Comparison of ENCODE assay signal across 39 cellular contexts in the genomic region with DNA sequence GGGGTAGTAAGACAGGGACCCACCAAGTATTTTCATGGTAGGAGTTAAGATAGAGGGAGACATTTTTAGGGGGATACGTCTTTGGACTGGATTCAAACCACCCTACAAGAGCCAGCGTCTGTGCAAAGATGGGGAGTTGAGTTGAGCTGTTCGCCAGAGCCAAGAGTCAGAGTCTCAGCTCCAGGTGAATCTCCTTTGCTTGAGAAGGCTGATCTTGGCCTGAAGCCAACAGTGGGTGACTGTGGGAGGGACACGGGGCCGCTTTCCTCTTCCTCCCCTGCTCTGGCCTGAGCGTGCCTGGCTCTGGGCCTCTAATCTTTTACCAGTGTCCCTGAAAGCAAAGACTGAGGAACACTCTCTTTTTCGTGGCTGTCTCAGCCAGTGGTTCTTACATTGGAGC. TPM values are rescaled to one million over a fixed set of nuclear protein-coding genes. Genes with fewer than 3 reads are reported as not detected.
"Had no signal": no experiment of that assay in that cellular context is flagged by ENCODE, and none has a peak within 500 bp of the region (broad histone marks: within the 10 kb centered on the region; RNA-seq: fewer than 3 reads in every experiment).

No MANE protein-coding gene starts in this region.

- H3K36me3 ChIP-seq: ascending aorta, cardiac muscle cell had no signal

- H3K4me3 ChIP-seq: ascending aorta, cardiac muscle cell had no signal

- H3K4me1 ChIP-seq: ascending aorta had no signal

- H3K4me1 Mint-ChIP-seq: activated B cell treated with CpG ODN at 0.5 μM for 24 hours; activated CD4-positive, alpha-beta memory T cell treated with anti-CD3 and anti-CD28 coated beads, Interleukin-2, amount 10 ng/mL, durations not matched to agents 7 days and 5 days; activated CD4-positive, alpha-beta T cell treated with anti-CD3 and anti-CD28 coated beads, Interleukin-2, amount 10 ng/mL, durations not matched to agents 24 days and 14 days; activated naive CD4-positive, alpha-beta T cell treated with anti-CD3 and anti-CD28 coated beads, Interleukin-2, amount 10 ng/mL, durations not matched to agents 7 days and 5 days; activated naive CD4-positive, alpha-beta T cell treated with anti-CD3 and anti-CD28 coated beads, Interleukin-2, amount 50 U/mL, for 24 hours; activated naive CD8-positive, alpha-beta T cell treated with anti-CD3 and anti-CD28 coated beads, Interleukin-2, amount 50 U/mL, for 24 hours; brain; central memory CD8-positive, alpha-beta T cell had no signal

- H3K9me3 Mint-ChIP-seq: activated B cell treated with CpG ODN at 0.5 μM for 24 hours; activated CD4-positive, alpha-beta memory T cell treated with anti-CD3 and anti-CD28 coated beads, Interleukin-2, amount 10 ng/mL, durations not matched to agents 7 days and 5 days; activated CD4-positive, alpha-beta T cell treated with anti-CD3 and anti-CD28 coated beads, Interleukin-2, amount 10 ng/mL, durations not matched to agents 24 days and 14 days; activated naive CD4-positive, alpha-beta T cell treated with anti-CD3 and anti-CD28 coated beads, Interleukin-2, amount 50 U/mL, for 24 hours; activated naive CD8-positive, alpha-beta T cell treated with anti-CD3 and anti-CD28 coated beads, Interleukin-2, amount 10 ng/mL, durations not matched to agents 7 days and 5 days; activated naive CD8-positive, alpha-beta T cell treated with anti-CD3 and anti-CD28 coated beads, Interleukin-2, amount 50 U/mL, for 24 hours; activated T-cell treated with anti-CD3 and anti-CD28 coated beads, Interleukin-2, amount 50 U/mL, for 24 hours; activated T-helper 2 cell treated with anti-CD3 and anti-CD28 coated beads, Interferon-gamma antibody, Interleukin-2, Interleukin-4, amounts not matched to agents 10 μg/mL and 5 μg/mL and 100 μg/mL, durations not matched to agents 14 hours and 24 hours and 36 hours; central memory CD8-positive, alpha-beta T cell; T-helper 1 cell treated with Interleukin-12 subunit alpha and Interleukin-12 subunit beta and Interleukin-4 antibody, amounts not matched to agents 30 μg/mL and 1 μg/mL, for 36 hours; T-helper 2 cell treated with Interferon-gamma antibody and Interleukin-4, amounts not matched to agents 5 μg/mL and 100 μg/mL, for 36 hours had no signal

- H3K27ac Mint-ChIP-seq: activated B cell treated with CpG ODN at 0.5 μM for 24 hours; activated CD4-positive, alpha-beta memory T cell treated with anti-CD3 and anti-CD28 coated beads, Interleukin-2, amount 10 ng/mL, durations not matched to agents 7 days and 5 days; activated CD4-positive, alpha-beta T cell treated with anti-CD3 and anti-CD28 coated beads, Interleukin-2, amount 10 ng/mL, durations not matched to agents 24 days and 14 days; activated CD8-positive, alpha-beta memory T cell treated with anti-CD3 and anti-CD28 coated beads, Interleukin-2, amount 10 ng/mL, durations not matched to agents 7 days and 5 days; activated CD8-positive, alpha-beta T cell treated with anti-CD3 and anti-CD28 coated beads, Interleukin-2, amount 10 ng/mL, durations not matched to agents 7 days and 5 days; activated naive CD4-positive, alpha-beta T cell treated with anti-CD3 and anti-CD28 coated beads, Interleukin-2, amount 10 ng/mL, durations not matched to agents 7 days and 5 days; activated naive CD4-positive, alpha-beta T cell treated with anti-CD3 and anti-CD28 coated beads, Interleukin-2, amount 50 U/mL, for 24 hours; activated naive CD8-positive, alpha-beta T cell; activated naive CD8-positive, alpha-beta T cell treated with anti-CD3 and anti-CD28 coated beads, Interleukin-2, amount 10 ng/mL, durations not matched to agents 7 days and 5 days; activated naive CD8-positive, alpha-beta T cell treated with anti-CD3 and anti-CD28 coated beads, Interleukin-2, amount 50 U/mL, for 24 hours; activated T-cell treated with anti-CD3 and anti-CD28 coated beads, Interleukin-2, amount 50 U/mL, for 24 hours; activated T-helper 2 cell treated with anti-CD3 and anti-CD28 coated beads, Interferon-gamma antibody, Interleukin-2, Interleukin-4, amounts not matched to agents 10 μg/mL and 5 μg/mL and 100 μg/mL, durations not matched to agents 14 hours and 24 hours and 36 hours; brain; T-helper 1 cell treated with Interleukin-12 subunit alpha and Interleukin-12 subunit beta and Interleukin-4 antibody, amounts not matched to agents 30 μg/mL and 1 μg/mL, for 36 hours; T-helper 2 cell treated with Interferon-gamma antibody and Interleukin-4, amounts not matched to agents 5 μg/mL and 100 μg/mL, for 36 hours had no signal

- H3K27me3 Mint-ChIP-seq: activated CD4-positive, alpha-beta T cell treated with anti-CD3 and anti-CD28 coated beads, Interleukin-2, amount 10 ng/mL, durations not matched to agents 24 days and 14 days had no signal

- H3K27me3 ChIP-seq: ascending aorta had no signal

- H3K36me3 Mint-ChIP-seq: activated CD8-positive, alpha-beta memory T cell treated with anti-CD3 and anti-CD28 coated beads, Interleukin-2, amount 10 ng/mL, durations not matched to agents 7 days and 5 days; activated naive CD4-positive, alpha-beta T cell treated with anti-CD3 and anti-CD28 coated beads, Interleukin-2, amount 10 ng/mL, durations not matched to agents 7 days and 5 days; activated naive CD4-positive, alpha-beta T cell treated with anti-CD3 and anti-CD28 coated beads, Interleukin-2, amount 50 U/mL, for 24 hours; activated naive CD8-positive, alpha-beta T cell; activated naive CD8-positive, alpha-beta T cell treated with anti-CD3 and anti-CD28 coated beads, Interleukin-2, amount 10 ng/mL, durations not matched to agents 7 days and 5 days; brain had no signal

- FAIRE-seq: TTC549 had no signal

- H3K4me3 Mint-ChIP-seq: activated B cell treated with CpG ODN at 0.5 μM for 24 hours; activated CD4-positive, alpha-beta memory T cell treated with anti-CD3 and anti-CD28 coated beads, Interleukin-2, amount 10 ng/mL, durations not matched to agents 7 days and 5 days; activated CD4-positive, alpha-beta T cell treated with anti-CD3 and anti-CD28 coated beads, Interleukin-2, amount 10 ng/mL, durations not matched to agents 24 days and 14 days; activated CD8-positive, alpha-beta memory T cell treated with anti-CD3 and anti-CD28 coated beads, Interleukin-2, amount 10 ng/mL, durations not matched to agents 7 days and 5 days; activated CD8-positive, alpha-beta T cell treated with anti-CD3 and anti-CD28 coated beads, Interleukin-2, amount 10 ng/mL, durations not matched to agents 7 days and 5 days; activated naive CD4-positive, alpha-beta T cell treated with anti-CD3 and anti-CD28 coated beads, Interleukin-2, amount 10 ng/mL, durations not matched to agents 7 days and 5 days; activated naive CD4-positive, alpha-beta T cell treated with anti-CD3 and anti-CD28 coated beads, Interleukin-2, amount 50 U/mL, for 24 hours; activated naive CD8-positive, alpha-beta T cell; activated naive CD8-positive, alpha-beta T cell treated with anti-CD3 and anti-CD28 coated beads, Interleukin-2, amount 10 ng/mL, durations not matched to agents 7 days and 5 days; activated naive CD8-positive, alpha-beta T cell treated with anti-CD3 and anti-CD28 coated beads, Interleukin-2, amount 50 U/mL, for 24 hours; activated T-cell treated with anti-CD3 and anti-CD28 coated beads, Interleukin-2, amount 50 U/mL, for 24 hours; brain; central memory CD8-positive, alpha-beta T cell; T-helper 1 cell treated with Interleukin-12 subunit alpha and Interleukin-12 subunit beta and Interleukin-4 antibody, amounts not matched to agents 30 μg/mL and 1 μg/mL, for 36 hours; T-helper 2 cell treated with Interferon-gamma antibody and Interleukin-4, amounts not matched to agents 5 μg/mL and 100 μg/mL, for 36 hours had no signal

- H3K27ac ChIP-seq: ascending aorta, cardiac muscle cell, VCaP had no signal

- DNase-seq: activated B cell treated with CpG ODN at 0.5 μM for 24 hours; activated CD4-positive, alpha-beta memory T cell treated with anti-CD3 and anti-CD28 coated beads, Interleukin-2, amount 10 ng/mL, durations not matched to agents 7 days and 5 days; activated CD4-positive, alpha-beta T cell treated with anti-CD3 and anti-CD28 coated beads for 4 hours; activated CD4-positive, alpha-beta T cell treated with anti-CD3 and anti-CD28 coated beads, Interleukin-2, amount 10 ng/mL, durations not matched to agents 24 days and 14 days; activated CD4-positive, alpha-beta T cell treated with anti-CD3 and anti-CD28 coated beads, Interleukin-2, amount 50 U/mL, for 1 hour; activated CD4-positive, alpha-beta T cell treated with anti-CD3 and anti-CD28 coated beads, Interleukin-2, amount 50 U/mL, for 48 hours; activated CD4-positive, CD25-positive, alpha-beta regulatory T cell treated with anti-CD3 and anti-CD28 coated beads, Interleukin-2, amount 50 U/mL, for 72 hours; activated CD8-positive, alpha-beta memory T cell treated with anti-CD3 and anti-CD28 coated beads for 24 hours; activated CD8-positive, alpha-beta memory T cell treated with anti-CD3 and anti-CD28 coated beads, Interleukin-2, amount 10 ng/mL, durations not matched to agents 7 days and 5 days; activated CD8-positive, alpha-beta memory T cell treated with anti-CD3 and anti-CD28 coated beads, Interleukin-2, amount 50 U/mL, for 48 hours; activated CD8-positive, alpha-beta T cell treated with anti-CD3 and anti-CD28 coated beads, Interleukin-2, amount 10 ng/mL, durations not matched to agents 7 days and 5 days; activated effector memory CD4-positive, alpha-beta T cell treated with Interleukin-2 at 50 U/mL for 16 hours; activated gamma-delta T cell; activated naive CD4-positive, alpha-beta T cell treated with anti-CD3 and anti-CD28 coated beads, Interleukin-2, amount 10 ng/mL, durations not matched to agents 7 days and 5 days; activated naive CD4-positive, alpha-beta T cell treated with Interleukin-2 at 50 U/mL for 16 hours; activated naive CD8-positive, alpha-beta T cell treated with anti-CD3 and anti-CD28 coated beads, Interleukin-2, amount 10 ng/mL, durations not matched to agents 7 days and 5 days; activated naive CD8-positive, alpha-beta T cell treated with anti-CD3 and anti-CD28 coated beads, Interleukin-2, amount 50 U/mL, for 24 hours; activated T-cell treated with anti-CD3 and anti-CD28 coated beads, Interleukin-2, amount 50 U/mL, for 24 hours; activated T-cell treated with anti-CD3 and anti-CD28 coated beads, Interleukin-2, amount 50 U/mL, for 48 hours; amygdala; anterior cingulate cortex; caudate nucleus; cerebellar nuclear complex; T-helper 1 cell; T-helper 2 cell; T-helper 9 cell had no signal

- ATAC-seq: activated CD8-positive, alpha-beta memory T cell treated with anti-CD3 and anti-CD28 coated beads, Interleukin-2, amount 10 ng/mL, durations not matched to agents 7 days and 5 days; activated CD8-positive, alpha-beta T cell treated with anti-CD3 and anti-CD28 coated beads, Interleukin-2, amount 10 ng/mL, durations not matched to agents 7 days and 5 days; activated naive CD8-positive, alpha-beta T cell treated with anti-CD3 and anti-CD28 coated beads, Interleukin-2, amount 50 U/mL, for 24 hours had no signal

RNA-seq across cellular contexts. Expression of a gene that starts 5.4 kb away (rescaled TPM):
- total RNA-seq: activated B cell treated with CpG ODN at 0.5 μM for 24 hours; activated CD4-positive, alpha-beta memory T cell treated with anti-CD3 and anti-CD28 coated beads, Interleukin-2, amount 10 ng/mL, durations not matched to agents 7 days and 5 days; activated CD4-positive, alpha-beta T cell treated with anti-CD3 and anti-CD28 coated beads, Interleukin-2, amount 10 ng/mL, durations not matched to agents 24 days and 14 days; activated CD8-positive, alpha-beta memory T cell treated with anti-CD3 and anti-CD28 coated beads, Interleukin-2, amount 10 ng/mL, durations not matched to agents 7 days and 5 days; activated CD8-positive, alpha-beta T cell treated with anti-CD3 and anti-CD28 coated beads, Interleukin-2, amount 10 ng/mL, durations not matched to agents 7 days and 5 days; activated naive CD8-positive, alpha-beta T cell treated with anti-CD3 and anti-CD28 coated beads, Interleukin-2, amount 10 ng/mL, durations not matched to agents 7 days and 5 days; activated T-helper 2 cell treated with anti-CD3 and anti-CD28 coated beads, Interferon-gamma antibody, Interleukin-2, Interleukin-4, amounts not matched to agents 10 μg/mL and 5 μg/mL and 100 μg/mL, durations not matched to agents 14 hours and 24 hours and 36 hours; ascending aorta; bronchial epithelial cell; cardiac muscle cell had no signal
- polyA plus RNA-seq: adipose tissue, cardiac muscle cell had no signal

RNA-seq across cellular contexts. Expression of a gene that starts 52.7 kb away (rescaled TPM):
- total RNA-seq: ascending aorta had no signal
